ENCODE assay signal across 17 cellular contexts in the genomic region with DNA sequence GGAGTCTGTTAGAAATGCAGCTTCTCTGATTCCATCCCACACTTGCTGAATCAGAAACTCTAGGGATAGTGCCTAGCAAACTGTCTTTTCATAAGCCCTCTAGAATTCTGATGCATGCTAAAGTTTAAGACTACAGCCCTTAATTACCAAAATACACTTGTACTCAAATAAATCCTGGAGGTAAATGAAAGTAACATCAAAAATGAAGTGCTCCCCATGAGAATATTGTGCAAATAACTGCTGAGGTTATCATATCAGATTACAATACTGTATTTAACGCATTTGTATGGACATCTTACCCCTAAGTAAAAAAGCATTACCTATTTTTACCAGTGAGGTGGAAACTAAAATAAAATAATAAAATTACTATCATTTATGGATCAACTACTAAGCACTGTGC.
"Had no signal": no experiment of that assay in that cellular context is flagged by ENCODE, and none has a peak within 500 bp of the region (broad histone marks: within the 10 kb centered on the region; RNA-seq: fewer than 3 reads in every experiment).

No MANE protein-coding gene starts in this region.

- H3K4me2 ChIP-seq: hepatocyte had no signal

- H3K27ac ChIP-seq: body of pancreas, dorsolateral prefrontal cortex, foreskin keratinocyte, hepatocyte, lower lobe of right lung, sigmoid colon, tibial artery had no signal

- ATAC-seq: activated CD8-positive, alpha-beta T cell treated with anti-CD3 and anti-CD28 coated beads for 36 hours; body of pancreas; foreskin keratinocyte; left cardiac atrium; lower lobe of right lung had no signal

- H2AFZ ChIP-seq: hepatocyte had no signal

- H3K27me3 ChIP-seq: body of pancreas, dorsolateral prefrontal cortex, foreskin keratinocyte, hepatocyte, sigmoid colon, tibial artery had no signal

- H3K4me3 ChIP-seq: body of pancreas, dorsolateral prefrontal cortex, hepatocyte, lower lobe of right lung, sigmoid colon, tibial artery had no signal

- H3K9me3 ChIP-seq: body of pancreas, lower lobe of right lung, sigmoid colon, tibial artery had no signal

- H3K4me1 ChIP-seq: body of pancreas, foreskin keratinocyte, lower lobe of right lung had no signal

- DNase-seq: activated CD4-positive, alpha-beta T cell treated with anti-CD3 and anti-CD28 coated beads, Interleukin-2, amount 10 ng/mL, durations not matched to agents 24 days and 14 days; activated CD8-positive, alpha-beta T cell treated with anti-CD3 and anti-CD28 coated beads for 36 hours; activated naive CD4-positive, alpha-beta T cell treated with anti-CD3 and anti-CD28 coated beads for 36 hours; activated T-cell treated with anti-CD3 and anti-CD28 coated beads, Interleukin-2, amount 50 U/mL, for 24 hours; body of pancreas; dorsolateral prefrontal cortex; foreskin keratinocyte; left cardiac atrium; lower lobe of right lung; nephron progenitor cell; occipital lobe; posterior cingulate gyrus; sigmoid colon; stimulated activated naive CD4-positive, alpha-beta T cell treated with Interleukin-2 at 50 U/mL for 16 hours; T1000; tibial artery had no signal
